In the genomic region with DNA sequence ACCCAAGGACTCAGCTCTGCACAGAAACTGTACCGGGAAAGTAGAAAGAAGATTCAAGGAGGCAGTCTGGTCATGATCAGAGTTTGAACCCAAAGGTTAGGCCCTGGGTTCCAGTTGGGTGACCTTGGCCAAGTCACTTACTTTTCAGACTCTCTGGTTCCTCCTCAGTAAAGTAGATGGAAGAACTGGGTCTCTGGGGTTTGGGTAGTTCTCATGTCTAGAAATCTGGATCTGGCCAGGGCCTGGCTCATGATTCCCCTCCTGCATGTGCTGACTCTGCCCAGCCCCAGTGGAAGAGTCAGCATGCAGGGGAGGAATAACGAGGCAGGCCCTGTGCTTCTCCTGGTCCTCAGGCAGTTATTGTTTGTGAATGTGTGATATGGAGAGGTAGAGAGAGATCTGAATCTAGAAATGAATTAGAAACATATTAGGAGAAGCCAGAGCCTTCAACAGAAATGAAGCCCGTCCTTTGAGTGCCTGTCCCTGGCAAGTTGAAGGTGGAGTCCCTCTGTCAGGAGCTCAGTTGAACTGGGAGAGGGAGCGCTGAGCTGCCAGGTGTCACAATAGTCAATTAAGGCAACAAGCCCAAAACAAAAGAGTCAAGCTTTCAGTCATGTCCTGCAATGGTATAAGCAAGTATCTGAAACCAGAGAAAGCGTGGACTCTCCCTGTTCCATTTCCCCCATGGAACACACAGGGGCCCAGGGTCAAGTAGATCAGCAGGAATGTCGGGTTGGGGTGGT, we compare ENCODE assay signal across 8 cellular contexts.
DNase-seq lines count a peak whose midpoint lies in the region; ATAC-seq and TF ChIP-seq lines count a peak whose summit lies in the region.

No MANE protein-coding gene starts in this region.

- H3K4me1 ChIP-seq in right atrium auricular region (peaks cover 2 to 58% of the 10 kb centered on the region in 2 donors), left lung (peaks cover 33 to 96% of the 10 kb centered on the region in 2 donors)

- H3K4me3 ChIP-seq in right atrium auricular region, result no peak overlapping the region
- no peak overlapping the region for H3K4me3 ChIP-seq in left lung

- peak overlapping the region; percentile 94 for H3K27ac Mint-ChIP-seq in activated T-helper 17 cell treated with anti-CD3 and anti-CD28 coated beads, Interleukin-2, amount 50 U/mL, for 72 hours
- peak overlapping the region; percentile 80 for H3K27ac Mint-ChIP-seq in type B pancreatic cell

- H3K4me1 Mint-ChIP-seq in activated T-helper 17 cell treated with anti-CD3 and anti-CD28 coated beads, Interleukin-2, amount 50 U/mL, for 72 hours, result peaks cover 61% of the 10 kb centered on the region
- peaks cover 66% of the 10 kb centered on the region for H3K4me1 Mint-ChIP-seq in type B pancreatic cell (ENCODE audit: unreplicated experiment)

- H3K36me3 ChIP-seq in right atrium auricular region, result no peaks in the 10 kb centered on the region
- no peaks in the 10 kb centered on the region for H3K36me3 ChIP-seq in left lung

- TF ChIP-seq CTCF in right atrium auricular region (IDR thresholded peaks at IDR 0.05), result no peak
- TF ChIP-seq CTCF in left lung (IDR thresholded peaks at IDR 0.05), result no peak
- no peak for TF ChIP-seq CTCF in type B pancreatic cell (conservative IDR thresholded peaks at IDR 0.05)

- H3K27ac ChIP-seq in right atrium auricular region (no peak overlapping the region), left lung (peak overlapping the region; percentile 77 to 88)

- H3K27me3 ChIP-seq in right atrium auricular region (no peaks in the 10 kb centered on the region), left lung (no peaks in the 10 kb centered on the region)

- DNase-seq in right atrium auricular region (ENCODE audit: low spot score) (peak; percentile 57), cardiac septum (ENCODE audit: low spot score) (no peak), left lung (no peak), type B pancreatic cell (ENCODE audit: extremely low spot score, unreplicated experiment) (no peak), DMS79 treated with DMSO at 0.1 percent for 48 hours (lab: John Stamatoyannopoulos, UW) (no peak), T1000 (lab: John Stamatoyannopoulos, UW) (no peak)

- intact Hi-C loops in cardiac septum (cut with DNase I) (loop anchor here (5.0 to 10.0 kb wide), 3 partner anchors 37 to 131 kb away; partner anchors contain the start of gene HIF1A), left lung (cut with DNase I) (loop anchor here in 1 of 2 donors (10.0 kb wide), 2 partner anchors 89 to 131 kb away; partner anchors contain the start of gene HIF1A)

- peak overlapping the region; percentile 71 for H3K4me3 Mint-ChIP-seq in activated T-helper 17 cell treated with anti-CD3 and anti-CD28 coated beads, Interleukin-2, amount 50 U/mL, for 72 hours
- peak overlapping the region; percentile 39 for H3K4me3 Mint-ChIP-seq in type B pancreatic cell

- H3K36me3 Mint-ChIP-seq in activated T-helper 17 cell treated with anti-CD3 and anti-CD28 coated beads, Interleukin-2, amount 50 U/mL, for 72 hours (ENCODE audit: low read depth), result no peaks in the 10 kb centered on the region
- no peaks in the 10 kb centered on the region for H3K36me3 Mint-ChIP-seq in type B pancreatic cell

- H3K9me3 Mint-ChIP-seq in activated T-helper 17 cell treated with anti-CD3 and anti-CD28 coated beads, Interleukin-2, amount 50 U/mL, for 72 hours, result no peaks in the 10 kb centered on the region
- H3K9me3 Mint-ChIP-seq in type B pancreatic cell, result no peaks in the 10 kb centered on the region

- H3K27me3 Mint-ChIP-seq in activated T-helper 17 cell treated with anti-CD3 and anti-CD28 coated beads, Interleukin-2, amount 50 U/mL, for 72 hours, result no peaks in the 10 kb centered on the region
- H3K27me3 Mint-ChIP-seq in type B pancreatic cell, result peaks cover 8% of the 10 kb centered on the region

- no peaks in the 10 kb centered on the region for H3K9me3 ChIP-seq in right atrium auricular region
- H3K9me3 ChIP-seq in left lung, result no peaks in the 10 kb centered on the region

- ATAC-seq in activated T-helper 17 cell treated with anti-CD3 and anti-CD28 coated beads, Interleukin-2, amount 50 U/mL, for 72 hours (replicated peaks), result no peak
- ATAC-seq in left lung (no peak), GM18520 (IDR thresholded peaks at IDR 0.05; ENCODE audit: unreplicated experiment) (no peak)

Comparison
In these comparisons a context has a peak if more than half of its experiments do, and no peak if none do; other contexts are left out.
1. H3K27ac ChIP-seq: peak in left lung (2 of 2); none in right atrium auricular region (0 of 2).